12 cellular contexts compared by ENCODE assay signal in genomic region chr6:34546551-34547321, GRCh38. TPM values are rescaled to one million over a fixed set of nuclear protein-coding genes. Genes with fewer than 3 reads are reported as not detected.
A peak's percentile ranks its signal among the peaks of the same experiment; 100 is the strongest.
DNase-seq lines count a peak whose midpoint lies in the region; ATAC-seq, FAIRE-seq and TF ChIP-seq lines count a peak whose summit lies in the region.
"Had no signal": no experiment of that assay in that cellular context is flagged by ENCODE, and none has a peak within 500 bp of the region (broad histone marks: within the 10 kb centered on the region; RNA-seq: fewer than 3 reads in every experiment).

No MANE protein-coding gene starts in this region.

- CTCF ChIA-PET in activated CD4-positive, alpha-beta memory T cell treated with anti-CD3 and anti-CD28 coated beads, Interleukin-2, amount 10 ng/mL, durations not matched to agents 7 days and 5 days (lab: Charles Lee), result interaction anchor here (0.6 kb wide), 1 partner anchor 20 kb away, joined by 3 read pairs; no protein-coding TSS in a partner anchor

- H3K27ac Mint-ChIP-seq in activated T-cell treated with anti-CD3 and anti-CD28 coated beads, Interleukin-2, amount 50 U/mL, for 72 hours, result no peak overlapping the region
- no peak overlapping the region for H3K27ac Mint-ChIP-seq in activated CD4-positive, alpha-beta memory T cell treated with anti-CD3 and anti-CD28 coated beads, Interleukin-2, amount 10 ng/mL, durations not matched to agents 7 days and 5 days
- H3K27ac Mint-ChIP-seq: activated T-helper 17 cell treated with anti-CD3 and anti-CD28 coated beads, Interleukin-2, amount 50 U/mL, for 72 hours had no signal

- H3K4me1 Mint-ChIP-seq in activated T-cell treated with anti-CD3 and anti-CD28 coated beads, Interleukin-2, amount 50 U/mL, for 72 hours (ENCODE audit: low read depth), result no peaks in the 10 kb centered on the region
- H3K4me1 Mint-ChIP-seq in activated CD4-positive, alpha-beta memory T cell treated with anti-CD3 and anti-CD28 coated beads, Interleukin-2, amount 10 ng/mL, durations not matched to agents 7 days and 5 days, result no peaks in the 10 kb centered on the region
- H3K4me1 Mint-ChIP-seq: activated T-helper 17 cell treated with anti-CD3 and anti-CD28 coated beads, Interleukin-2, amount 50 U/mL, for 72 hours had no signal

- H3K27ac ChIP-seq in right atrium auricular region (peak overlapping the region in 1 of 2 donors; percentile 29), upper lobe of right lung (no peak overlapping the region)

- intact Hi-C loops in upper lobe of right lung (cut with DNase I), result no loop called here

- H3K9me3 Mint-ChIP-seq in activated T-cell treated with anti-CD3 and anti-CD28 coated beads, Interleukin-2, amount 50 U/mL, for 72 hours, result no peaks in the 10 kb centered on the region
- no peaks in the 10 kb centered on the region for H3K9me3 Mint-ChIP-seq in activated CD4-positive, alpha-beta memory T cell treated with anti-CD3 and anti-CD28 coated beads, Interleukin-2, amount 10 ng/mL, durations not matched to agents 7 days and 5 days
- H3K9me3 Mint-ChIP-seq: activated T-helper 17 cell treated with anti-CD3 and anti-CD28 coated beads, Interleukin-2, amount 50 U/mL, for 72 hours had no signal

- no peak overlapping the region for H3K4me3 ChIP-seq in right atrium auricular region
- H3K4me3 ChIP-seq in upper lobe of right lung, result no peak overlapping the region

- no peaks in the 10 kb centered on the region for H3K36me3 Mint-ChIP-seq in activated T-cell treated with anti-CD3 and anti-CD28 coated beads, Interleukin-2, amount 50 U/mL, for 72 hours (ENCODE audit: insufficient read depth in 2 of 2)
- no peaks in the 10 kb centered on the region for H3K36me3 Mint-ChIP-seq in activated CD4-positive, alpha-beta memory T cell treated with anti-CD3 and anti-CD28 coated beads, Interleukin-2, amount 10 ng/mL, durations not matched to agents 7 days and 5 days (ENCODE audit: low read depth)

- FAIRE-seq in RCC 7860 (lab: Jason Lieb, UNC), result no peak
- FAIRE-seq: A204.1 had no signal

- H3K27me3 ChIP-seq in right atrium auricular region, result no peaks in the 10 kb centered on the region
- H3K27me3 ChIP-seq in upper lobe of right lung, result no peaks in the 10 kb centered on the region

- H3K4me1 ChIP-seq in right atrium auricular region, result peaks cover 0 to 14% of the 10 kb centered on the region in 2 donors
- no peaks in the 10 kb centered on the region for H3K4me1 ChIP-seq in upper lobe of right lung

- H3K4me3 Mint-ChIP-seq in activated T-cell treated with anti-CD3 and anti-CD28 coated beads, Interleukin-2, amount 50 U/mL, for 72 hours, result no peak overlapping the region
- no peak overlapping the region for H3K4me3 Mint-ChIP-seq in activated CD4-positive, alpha-beta memory T cell treated with anti-CD3 and anti-CD28 coated beads, Interleukin-2, amount 10 ng/mL, durations not matched to agents 7 days and 5 days
- H3K4me3 Mint-ChIP-seq: activated T-helper 17 cell treated with anti-CD3 and anti-CD28 coated beads, Interleukin-2, amount 50 U/mL, for 72 hours had no signal

- H3K36me3 ChIP-seq in right atrium auricular region (no peaks in the 10 kb centered on the region), upper lobe of right lung (no peaks in the 10 kb centered on the region)

- no peaks in the 10 kb centered on the region for H3K9me3 ChIP-seq in right atrium auricular region
- H3K9me3 ChIP-seq in upper lobe of right lung, result no peaks in the 10 kb centered on the region

- H3K27me3 Mint-ChIP-seq in activated T-cell treated with anti-CD3 and anti-CD28 coated beads, Interleukin-2, amount 50 U/mL, for 72 hours (ENCODE audit: low read depth), result no peaks in the 10 kb centered on the region
- no peaks in the 10 kb centered on the region for H3K27me3 Mint-ChIP-seq in activated CD4-positive, alpha-beta memory T cell treated with anti-CD3 and anti-CD28 coated beads, Interleukin-2, amount 10 ng/mL, durations not matched to agents 7 days and 5 days
- H3K27me3 Mint-ChIP-seq: activated T-helper 17 cell treated with anti-CD3 and anti-CD28 coated beads, Interleukin-2, amount 50 U/mL, for 72 hours had no signal

- peak in 1 of 2 donors; percentile 27 for TF ChIP-seq CTCF in right atrium auricular region (IDR thresholded peaks at IDR 0.05)
- no peak for TF ChIP-seq CTCF in upper lobe of right lung (IDR thresholded peaks at IDR 0.05)

- POLR2A ChIA-PET in activated CD4-positive, alpha-beta memory T cell treated with anti-CD3 and anti-CD28 coated beads, Interleukin-2, amount 10 ng/mL, durations not matched to agents 7 days and 5 days (lab: Charles Lee), result interaction anchor here (1.6 kb wide), 1 partner anchor 10 kb away, joined by 5 read pairs; no protein-coding TSS in a partner anchor

- DNase-seq in NCI-H1417 (lab: John Stamatoyannopoulos, UW), result peak; percentile 7 to 79 (median 66)
- DNase-seq in NCI-H1417 treated with DMSO at 0.1 percent for 48 hours (lab: John Stamatoyannopoulos, UW), result no peak
- DNase-seq in RCC 7860 (ENCODE audit: low spot score), result peak; percentile 17
- peak; percentile 63 for DNase-seq in right atrium auricular region (ENCODE audit: low spot score)
- DNase-seq in upper lobe of right lung, result peak; percentile 83
- DNase-seq in activated T-cell treated with anti-CD3 and anti-CD28 coated beads, Interleukin-2, amount 50 U/mL, for 72 hours, result no peak
- no peak for DNase-seq in activated CD4-positive, alpha-beta memory T cell treated with anti-CD3 and anti-CD28 coated beads, Interleukin-2, amount 10 ng/mL, durations not matched to agents 7 days and 5 days
- DNase-seq: mesenchymal stem cell; stimulated activated CD4-positive, alpha-beta T cell treated with anti-CD3 and anti-CD28 coated beads, Interleukin-2, amount 100 ng/mL, for 24 hours had no signal

- ATAC-seq in upper lobe of right lung (peak; percentile 53), GM21576 (IDR thresholded peaks at IDR 0.05; ENCODE audit: unreplicated experiment) (no peak)
- ATAC-seq in activated T-cell treated with anti-CD3 and anti-CD28 coated beads, Interleukin-2, amount 50 U/mL, for 72 hours (replicated peaks in 1 of 2), result no peak
- ATAC-seq: activated T-helper 17 cell treated with anti-CD3 and anti-CD28 coated beads, Interleukin-2, amount 50 U/mL, for 72 hours had no signal

RNA-seq across cellular contexts. Expression of gene SPDEF, which starts 9.4 kb away (rescaled TPM):
- under 1 TPM; 0.22 to 0.31 TPM for total RNA-seq in right atrium auricular region
- total RNA-seq in upper lobe of right lung, result 1.3 TPM
- total RNA-seq in activated T-cell treated with anti-CD3 and anti-CD28 coated beads, Interleukin-2, amount 50 U/mL, for 72 hours, result under 1 TPM; 0.16 to 0.34 TPM
- not detected for total RNA-seq in activated CD4-positive, alpha-beta memory T cell treated with anti-CD3 and anti-CD28 coated beads, Interleukin-2, amount 10 ng/mL, durations not matched to agents 7 days and 5 days

Comparison
In these comparisons a context has a peak if more than half of its experiments do, and no peak if none do; other contexts are left out.
1. DNase-seq: peak in NCI-H1417 (3 of 3), RCC 7860 (single experiment), right atrium auricular region (single experiment) and upper lobe of right lung (single experiment); none in NCI-H1417 treated with DMSO at 0.1 percent for 48 hours (single experiment), activated T-cell treated with anti-CD3 and anti-CD28 coated beads, Interleukin-2, amount 50 U/mL, for 72 hours (0 of 2) and activated CD4-positive, alpha-beta memory T cell treated with anti-CD3 and anti-CD28 coated beads, Interleukin-2, amount 10 ng/mL, durations not matched to agents 7 days and 5 days (single experiment).